17 cellular contexts compared by ENCODE assay signal in the genomic region with DNA sequence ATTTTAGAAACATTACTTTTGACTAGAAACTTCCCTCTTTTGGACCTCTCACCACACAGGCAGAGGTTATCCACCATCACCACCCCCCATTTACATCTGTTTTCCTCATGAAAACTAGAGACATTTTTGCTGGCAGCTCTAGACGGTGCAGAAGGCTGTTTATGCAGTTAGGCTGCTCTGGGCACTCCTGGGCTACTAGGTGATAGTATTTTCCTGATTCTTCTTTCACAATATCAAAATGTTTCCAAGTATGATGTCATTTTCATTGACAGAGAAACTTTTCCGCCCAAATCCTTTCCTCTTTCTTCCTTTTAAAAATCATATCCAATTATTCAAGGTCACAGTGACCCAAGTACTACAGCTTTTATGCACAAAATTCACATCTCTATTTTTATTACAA.
DNase-seq lines count a peak whose midpoint lies in the region; ATAC-seq and TF ChIP-seq lines count a peak whose summit lies in the region.
"Had no signal": no experiment of that assay in that cellular context is flagged by ENCODE, and none has a peak within 500 bp of the region (broad histone marks: within the 10 kb centered on the region; RNA-seq: fewer than 3 reads in every experiment).

No MANE protein-coding gene starts in this region.

- DNase-seq in Right ventricle myocardium inferior (ENCODE audit: missing footprints) (peak; percentile 15), cardiac septum (ENCODE audit: low spot score) (no peak), dermis blood vessel endothelial cell (peak; percentile 42), left lobe of liver (ENCODE audit: low spot score) (peak; percentile 48), uterus (peak; percentile 17 to 21), COLO829 (ENCODE audit: low spot score) (no peak)
- DNase-seq: activated CD4-positive, alpha-beta T cell treated with anti-CD3 and anti-CD28 coated beads for 36 hours; activated gamma-delta T cell; DMS79 treated with DMSO at 0.1 percent for 48 hours; head of caudate nucleus; NCI-H146; stimulated activated naive B cell treated with anti-CD40 and anti-IgM and Interleukin-4, amounts not matched to agents 10 μg/mL and 1 μg/mL and 100 μg/mL, for 72 hours; T1000; tibial artery had no signal

- peak overlapping the region; percentile 12 to 67 for H3K27ac ChIP-seq in uterus
- H3K27ac ChIP-seq: tibial artery had no signal

- H3K4me1 ChIP-seq in uterus: no peaks in the 10 kb centered on the region

- no peaks in the 10 kb centered on the region for H3K36me3 ChIP-seq in uterus

- intact Hi-C loops in Right ventricle myocardium inferior (cut with DNase I): no loop called here
- intact Hi-C loops in cardiac septum (cut with DNase I): no loop called here
- intact Hi-C loops in uterus (cut with DNase I; ENCODE audit: low total_unique reads): no loop called here

- ATAC-seq in Right ventricle myocardium inferior (no peak), left lobe of liver (peak; percentile 87), GM21717 (IDR thresholded peaks at IDR 0.05; ENCODE audit: unreplicated experiment) (no peak), GM18867 (IDR thresholded peaks at IDR 0.05; ENCODE audit: unreplicated experiment) (no peak)
- ATAC-seq: activated CD4-positive, alpha-beta T cell treated with anti-CD3 and anti-CD28 coated beads for 36 hours; stimulated activated naive B cell treated with anti-CD40 and anti-IgM and Interleukin-4, amounts not matched to agents 10 μg/mL and 1 μg/mL and 100 μg/mL, for 72 hours had no signal

- no peaks in the 10 kb centered on the region for H3K9me3 ChIP-seq in uterus
- H3K9me3 ChIP-seq: tibial artery had no signal

- no peak for TF ChIP-seq CTCF in uterus (IDR thresholded peaks at IDR 0.05)

- H3K27me3 ChIP-seq in uterus: no peaks in the 10 kb centered on the region
- H3K27me3 ChIP-seq: tibial artery had no signal

- TF ChIP-seq POLR2A in uterus (IDR thresholded peaks at IDR 0.05): no peak

- H3K4me3 ChIP-seq in uterus: no peak overlapping the region
- H3K4me3 ChIP-seq: SK-N-MC, tibial artery had no signal

Comparison
In these comparisons a context has a peak if more than half of its experiments do, and no peak if none do; other contexts are left out.
1. DNase-seq: peak in Right ventricle myocardium inferior (single experiment), dermis blood vessel endothelial cell (single experiment), left lobe of liver (single experiment) and uterus (2 of 2); none in cardiac septum (single experiment) and COLO829 (single experiment).